In genomic region chr11:32891657-32892354, GRCh38 we compare ENCODE assay signal across 8 cellular contexts. TPM values are rescaled to one million over a fixed set of nuclear protein-coding genes. Genes with fewer than 3 reads are reported as not detected.
A peak's percentile ranks its signal among the peaks of the same experiment; 100 is the strongest.
DNase-seq lines count a peak whose midpoint lies in the region; ATAC-seq lines count a peak whose summit lies in the region.

No MANE protein-coding gene starts in this region.

- H3K9me3 Mint-ChIP-seq in central memory CD8-positive, alpha-beta T cell = no peaks in the 10 kb centered on the region

- H3K27me3 Mint-ChIP-seq in central memory CD8-positive, alpha-beta T cell = no peaks in the 10 kb centered on the region

- no peaks in the 10 kb centered on the region for H3K9me3 ChIP-seq in mononuclear cell (ENCODE audit: low read depth, low read length)

- peaks cover 6% of the 10 kb centered on the region for H3K36me3 Mint-ChIP-seq in central memory CD8-positive, alpha-beta T cell (ENCODE audit: insufficient read depth)

- H3K27ac Mint-ChIP-seq in central memory CD8-positive, alpha-beta T cell (ENCODE audit: low read depth) = peak overlapping the region; percentile 49

- DNase-seq in stimulated activated CD4-positive, alpha-beta T cell treated with anti-CD3 and anti-CD28 coated beads, Interleukin-2, amount 100 ng/mL, for 4 hours (ENCODE audit: low read depth) = peak; percentile 13
- no peak for DNase-seq in stimulated activated CD4-positive, alpha-beta T cell treated with anti-CD3 and anti-CD28 coated beads, Interleukin-2, amount 100 ng/mL, for 24 hours
- DNase-seq in NCI-H526 treated with DMSO at 0.1 percent for 48 hours (lab: John Stamatoyannopoulos, UW) = peak; percentile 80
- DNase-seq in central memory CD8-positive, alpha-beta T cell (ENCODE audit: low spot score in 2 of 2) = no peak
- no peak for DNase-seq in effector CD8-positive, alpha-beta T cell (lab: John Stamatoyannopoulos, UW)

- peaks cover 13% of the 10 kb centered on the region for H3K4me1 ChIP-seq in mononuclear cell (ENCODE audit: insufficient read depth, low read length)

- H3K4me1 Mint-ChIP-seq in central memory CD8-positive, alpha-beta T cell = peaks cover 26% of the 10 kb centered on the region

- H3K27me3 ChIP-seq in mononuclear cell (ENCODE audit: insufficient read depth, low read length) = no peaks in the 10 kb centered on the region

- no peak for ATAC-seq in central memory CD8-positive, alpha-beta T cell (replicated peaks; ENCODE audit: extremely low read depth, poor library complexity, severe bottlenecking)
- no peak for ATAC-seq in HG02798 (IDR thresholded peaks at IDR 0.05; ENCODE audit: poor library complexity, unreplicated experiment)
- ATAC-seq in HG02884 (IDR thresholded peaks at IDR 0.05; ENCODE audit: unreplicated experiment) = no peak

- H3K4me3 ChIP-seq in mononuclear cell (ENCODE audit: low read length) = peak overlapping the region; percentile 79

- peak overlapping the region; percentile 94 for H3K4me3 Mint-ChIP-seq in central memory CD8-positive, alpha-beta T cell

RNA-seq across cellular contexts. Expression of gene QSER1, which starts 0.8 kb away (rescaled TPM):
- total RNA-seq in mononuclear cell = 14.8 TPM

Comparison
In these comparisons a context has a peak if more than half of its experiments do, and no peak if none do; other contexts are left out.
1. DNase-seq: peak in stimulated activated CD4-positive, alpha-beta T cell treated with anti-CD3 and anti-CD28 coated beads, Interleukin-2, amount 100 ng/mL, for 4 hours (single experiment) and NCI-H526 treated with DMSO at 0.1 percent for 48 hours (single experiment); none in stimulated activated CD4-positive, alpha-beta T cell treated with anti-CD3 and anti-CD28 coated beads, Interleukin-2, amount 100 ng/mL, for 24 hours (0 of 2), central memory CD8-positive, alpha-beta T cell (0 of 2) and effector CD8-positive, alpha-beta T cell (single experiment).